In the genomic region with DNA sequence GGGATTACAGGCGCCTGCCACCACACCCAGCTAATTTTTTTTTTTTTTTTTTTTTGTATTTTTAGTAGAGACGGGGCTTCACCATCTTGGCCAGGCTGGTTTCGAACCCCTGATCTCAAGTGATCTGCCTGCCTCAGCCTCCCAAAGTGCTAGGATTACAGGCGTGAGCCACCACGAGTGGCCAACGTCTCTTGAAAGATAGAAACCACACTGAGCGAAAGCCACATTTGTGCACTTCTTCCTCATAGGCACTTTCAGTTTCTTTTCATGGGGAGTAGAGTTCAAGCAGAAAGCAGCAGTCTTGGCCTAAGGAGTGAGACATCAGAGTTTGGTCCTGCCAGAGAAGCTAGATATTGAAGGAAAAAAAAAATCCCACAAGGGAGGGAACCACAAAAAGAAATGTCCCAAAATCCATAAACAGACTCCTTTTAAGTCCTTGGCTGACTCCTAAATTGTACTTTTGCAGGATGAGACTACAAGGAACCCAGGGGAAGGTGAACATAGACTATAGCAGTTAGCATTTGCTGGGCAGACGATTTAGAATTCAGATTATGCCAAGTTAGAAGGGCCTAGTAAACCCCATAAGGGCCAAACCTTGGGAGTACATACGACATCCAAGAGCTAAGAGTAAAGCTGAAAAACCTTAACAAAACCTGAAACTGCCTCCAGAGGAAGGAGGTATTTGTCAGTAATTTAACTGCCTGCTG, we compare ENCODE assay signal across 8 cellular contexts. TPM values are rescaled to one million over a fixed set of nuclear protein-coding genes. Genes with fewer than 3 reads are reported as not detected.
DNase-seq lines count a peak whose midpoint lies in the region; ATAC-seq and TF ChIP-seq lines count a peak whose summit lies in the region.

No MANE protein-coding gene starts in this region.

- WGBS in tibial nerve, 2 donors: 84 to 90% methylated on average over 9 of the region's 9 CpGs

- H3K4me1 ChIP-seq in tibial nerve: peaks cover 0 to 9% (median 2%) of the 10 kb centered on the region in 4 donors

- no peaks in the 10 kb centered on the region for H3K27me3 ChIP-seq in tibial nerve

- peak overlapping the region in 1 of 2 donors; percentile 82 for H3K27ac Mint-ChIP-seq in stimulated activated naive CD8-positive, alpha-beta T cell treated with anti-CD3 and anti-CD28 coated beads, Interleukin-15, amount 100 ng/mL, for 72 hours

- peak overlapping the region in 1 of 2 donors; percentile 36 for H3K4me3 Mint-ChIP-seq in stimulated activated naive CD8-positive, alpha-beta T cell treated with anti-CD3 and anti-CD28 coated beads, Interleukin-15, amount 100 ng/mL, for 72 hours

- TF ChIP-seq POLR2A in tibial nerve (IDR thresholded peaks at IDR 0.05): no peak

- DNase-seq in SKM-1 (lab: John Stamatoyannopoulos, UW; ENCODE audit: unreplicated experiment): peak; percentile 3
- DNase-seq in germinal center (ENCODE audit: low spot score): peak; percentile 19
- DNase-seq in stimulated activated naive CD8-positive, alpha-beta T cell treated with anti-CD3 and anti-CD28 coated beads, Interleukin-15, amount 100 ng/mL, for 72 hours: peak; percentile 26 to 58
- DNase-seq in GM03348 (ENCODE audit: low spot score): no peak
- no peak for DNase-seq in posterior vena cava (ENCODE audit: low spot score)
- no peak for DNase-seq in tibial nerve (ENCODE audit: low spot score in 2 of 2)

- H3K9me3 Mint-ChIP-seq in stimulated activated naive CD8-positive, alpha-beta T cell treated with anti-CD3 and anti-CD28 coated beads, Interleukin-15, amount 100 ng/mL, for 72 hours: peaks cover 7% of the 10 kb centered on the region in 2 donors

- ATAC-seq in GM18511 (IDR thresholded peaks at IDR 0.05; ENCODE audit: unreplicated experiment): peak; percentile 90
- ATAC-seq in HG02852 (IDR thresholded peaks at IDR 0.05; ENCODE audit: unreplicated experiment): peak; percentile 85
- ATAC-seq in stimulated activated naive CD8-positive, alpha-beta T cell treated with anti-CD3 and anti-CD28 coated beads, Interleukin-15, amount 100 ng/mL, for 72 hours: peak; percentile 98

- peaks cover 22% of the 10 kb centered on the region for H3K4me1 Mint-ChIP-seq in stimulated activated naive CD8-positive, alpha-beta T cell treated with anti-CD3 and anti-CD28 coated beads, Interleukin-15, amount 100 ng/mL, for 72 hours

- H3K27me3 Mint-ChIP-seq in stimulated activated naive CD8-positive, alpha-beta T cell treated with anti-CD3 and anti-CD28 coated beads, Interleukin-15, amount 100 ng/mL, for 72 hours: no peaks in the 10 kb centered on the region

- peaks cover 0 to 4% (median 0%) of the 10 kb centered on the region in 3 donors for H3K36me3 ChIP-seq in tibial nerve

- intact Hi-C loops in posterior vena cava (cut with DNase I): no loop called here

- H3K27ac ChIP-seq in tibial nerve: no peak overlapping the region

- no peak for TF ChIP-seq EP300 in tibial nerve (IDR thresholded peaks at IDR 0.05)

- no peak for TF ChIP-seq CTCF in tibial nerve (IDR thresholded peaks at IDR 0.05)

- no peaks in the 10 kb centered on the region for H3K9me3 ChIP-seq in tibial nerve

- no peak overlapping the region for H3K4me3 ChIP-seq in tibial nerve

RNA-seq across cellular contexts. Expression of gene GLIPR2, which starts 43.9 kb away (rescaled TPM):
- total RNA-seq in posterior vena cava (10 to 100 TPM; 52.2 to 74.9 TPM), tibial nerve (10 to 100 TPM; 18.1 to 26.4 (median 25.6) TPM)

RNA-seq across cellular contexts. Expression of gene RECK, which starts 55.9 kb away (rescaled TPM):
- total RNA-seq in posterior vena cava: 10 to 100 TPM; 20.1 to 30.3 TPM
- total RNA-seq in tibial nerve: 10 to 100 TPM; 15.6 to 24.1 (median 18.7) TPM

Comparison
In these comparisons a context has a peak if more than half of its experiments do, and no peak if none do; other contexts are left out.
1. DNase-seq: peak in SKM-1 (single experiment), germinal center (single experiment) and stimulated activated naive CD8-positive, alpha-beta T cell treated with anti-CD3 and anti-CD28 coated beads, Interleukin-15, amount 100 ng/mL, for 72 hours (2 of 2); none in GM03348 (single experiment), posterior vena cava (single experiment) and tibial nerve (0 of 2).
2. Peak in every context shown above with its lines, with median percentiles within 50 percentile points of each other: ATAC-seq.